Comparison of ENCODE assay signal across 20 cellular contexts in genomic region chr4:65653740-65654361, GRCh38. TPM values are rescaled to one million over a fixed set of nuclear protein-coding genes. Genes with fewer than 3 reads are reported as not detected.
DNase-seq lines count a peak whose midpoint lies in the region; ATAC-seq, FAIRE-seq and TF ChIP-seq lines count a peak whose summit lies in the region.
"Had no signal": no experiment of that assay in that cellular context is flagged by ENCODE, and none has a peak within 500 bp of the region (broad histone marks: within the 10 kb centered on the region; RNA-seq: fewer than 3 reads in every experiment).

No MANE protein-coding gene starts in this region.

- H2AFZ ChIP-seq in OCI-LY3 (ENCODE audit: low read depth, low read length): peak overlapping the region; percentile 52; the same call in 1 of the 2 replicates
- H2AFZ ChIP-seq in endothelial cell of umbilical vein (ENCODE audit: low read depth, low read length): peak overlapping the region; percentile 85

- CTCF ChIA-PET in endothelial cell of umbilical vein (lab: Charles Lee): no interaction called here

- TF ChIP-seq POLR2A in endothelial cell of umbilical vein (IDR thresholded peaks at IDR 0.05; ENCODE audit: low read depth, low read length) (no peak), Peyer's patch (IDR thresholded peaks at IDR 0.05) (no peak)

- H3K36me3 ChIP-seq in OCI-LY3 (replicated peaks; ENCODE audit: low read depth, low read length) (no peaks in the 10 kb centered on the region), endothelial cell of umbilical vein (ENCODE audit: control insufficient read depth in 2 of 2, extremely low read depth in 1 of 2, insufficient read depth in 2 of 2, low read length in 2 of 2) (no peaks in the 10 kb centered on the region), Peyer's patch (no peaks in the 10 kb centered on the region)

- peak; percentile 24 for DNase-seq in endothelial cell of umbilical vein (ENCODE audit: low read depth, low spot score)
- no peak for DNase-seq in left lobe of liver (ENCODE audit: low spot score)
- DNase-seq in NCI-H510A treated with DMSO at 0.1 percent for 48 hours (lab: John Stamatoyannopoulos, UW): no peak
- no peak for DNase-seq in Peyer's patch
- no peak for DNase-seq in HuH-7 (ENCODE audit: low spot score)
- DNase-seq: AML-193; C1 segment of cervical spinal cord; CD8-positive, alpha-beta T cell; DMS53; EL; H9; HFFc6; Kasumi-1; NCI-H1417; NCI-H2081 treated with DMSO at 0.1 percent for 48 hours; NCI-H2171 treated with DMSO at 0.1 percent for 48 hours; NCI-H748 treated with DMSO at 0.1 percent for 48 hours had no signal

- H3K9me1 ChIP-seq in endothelial cell of umbilical vein (replicated peaks; ENCODE audit: control insufficient read depth, extremely low read depth, insufficient read depth, low read length): no peaks in the 10 kb centered on the region

- H3K4me1 ChIP-seq in OCI-LY3 (ENCODE audit: low read length) (no peaks in the 10 kb centered on the region), endothelial cell of umbilical vein (ENCODE audit: control insufficient read depth, extremely low read depth, insufficient read depth, low read length) (peaks cover 28% of the 10 kb centered on the region), Peyer's patch (no peaks in the 10 kb centered on the region)

- H3K79me2 ChIP-seq in OCI-LY3 (ENCODE audit: low read length) (no peaks in the 10 kb centered on the region), endothelial cell of umbilical vein (ENCODE audit: control insufficient read depth, insufficient read depth, low read length) (no peaks in the 10 kb centered on the region)

- H3K4me3 ChIP-seq in OCI-LY3 (ENCODE audit: low read length) (no peak overlapping the region), endothelial cell of umbilical vein (replicated peaks in 1 of 3; ENCODE audit: insufficient read depth in 1 of 3, low read depth in 1 of 3, low read length in 3 of 3) (peak overlapping the region in 1 of 3 experiments; percentile 32), Peyer's patch (no peak overlapping the region)

- no peak for ATAC-seq in left lobe of liver
- ATAC-seq: CD8-positive, alpha-beta T cell had no signal

- no peak for TF ChIP-seq CTCF in OCI-LY3 (IDR thresholded peaks at IDR 0.05; ENCODE audit: low read depth, low read length)
- no peak for TF ChIP-seq CTCF in endothelial cell of umbilical vein (IDR thresholded peaks at IDR 0.05; ENCODE audit: extremely low read depth in 1 of 2, insufficient read depth in 1 of 2, low read depth in 1 of 2, low read length in 2 of 2)
- no peak for TF ChIP-seq CTCF in Peyer's patch (IDR thresholded peaks at IDR 0.05)

- no peak overlapping the region for H3K4me2 ChIP-seq in OCI-LY3 (ENCODE audit: low read length)
- peak overlapping the region; percentile 81 for H3K4me2 ChIP-seq in endothelial cell of umbilical vein (ENCODE audit: insufficient read depth, low read length)

- no peaks in the 10 kb centered on the region for H3K27me3 ChIP-seq in OCI-LY3 (ENCODE audit: low read depth, low read length)
- no peaks in the 10 kb centered on the region for H3K27me3 ChIP-seq in endothelial cell of umbilical vein (ENCODE audit: control insufficient read depth in 2 of 2, insufficient read depth in 2 of 2, low read length in 2 of 2)
- no peaks in the 10 kb centered on the region for H3K27me3 ChIP-seq in Peyer's patch

- BruUV-seq in endothelial cell of umbilical vein (replicated peaks; lab: Mats Ljungman, UMichigan): no TSS peak

- dilution Hi-C loops in endothelial cell of umbilical vein (cut with MboI; ENCODE audit: extremely low pct_ligation_motif_present, low sequenced_read_pairs): no loop called here

- H3K9me3 ChIP-seq in OCI-LY3 (ENCODE audit: insufficient read depth, low read length) (no peaks in the 10 kb centered on the region), endothelial cell of umbilical vein (replicated peaks; ENCODE audit: control insufficient read depth, insufficient read depth, low read length) (no peaks in the 10 kb centered on the region), Peyer's patch (no peaks in the 10 kb centered on the region)

- H4K20me1 ChIP-seq in OCI-LY3 (ENCODE audit: insufficient read depth, low read length) (no peaks in the 10 kb centered on the region), endothelial cell of umbilical vein (replicated peaks; ENCODE audit: control insufficient read depth, extremely low read depth, insufficient read depth, low read length) (no peaks in the 10 kb centered on the region)

- intact Hi-C loops in endothelial cell of umbilical vein (cut with micrococcal nuclease): loop anchor here (2.0 to 5.0 kb wide), 2 partner anchors 17 to 152 kb away; partner anchors contain the start of gene EPHA5

- H3K27ac ChIP-seq in OCI-LY3 (ENCODE audit: low read length): no peak overlapping the region
- H3K27ac ChIP-seq in endothelial cell of umbilical vein (ENCODE audit: insufficient read depth, low read depth, low read length): peak overlapping the region; percentile 70
- H3K27ac ChIP-seq in Peyer's patch: no peak overlapping the region

- POLR2A ChIA-PET in endothelial cell of umbilical vein (lab: Charles Lee): no interaction called here

- H3K9ac ChIP-seq in OCI-LY3 (ENCODE audit: low read length) (no peak overlapping the region), endothelial cell of umbilical vein (replicated peaks; ENCODE audit: extremely low read depth, insufficient read depth, low read length) (peak overlapping the region; percentile 23)

- FAIRE-seq in G401.6 (lab: Jason Lieb, UNC) (peak; percentile 48), endothelial cell of umbilical vein (lab: Jason Lieb, UNC) (no peak)

TF ChIP-seq in endothelial cell of umbilical vein, 7 proteins besides CTCF, POLR2A, EP300 and RAD21:
- TF ChIP-seq EZH2 (IDR thresholded peaks at IDR 0.05; ENCODE audit: borderline replicate concordance, low read depth, low read length, severe bottlenecking): no peak
- no peak for TF ChIP-seq FOS (IDR thresholded peaks at IDR 0.05; ENCODE audit: borderline replicate concordance, insufficient read depth, low read length)
- no peak for TF ChIP-seq POLR2AphosphoS5 (IDR thresholded peaks at IDR 0.05; ENCODE audit: insufficient read depth, low read depth, low read length)
- TF ChIP-seq GATA2 (IDR thresholded peaks at IDR 0.05; ENCODE audit: insufficient read depth, insufficient read length, low read depth, low read length): peak; percentile 72
- TF ChIP-seq MAX (IDR thresholded peaks at IDR 0.05; ENCODE audit: insufficient read depth, insufficient read length): no peak

RNA-seq across cellular contexts. Expression of gene EPHA5, which starts 16.4 kb away (rescaled TPM):
- total RNA-seq in endothelial cell of umbilical vein (0.31 and 1.3 TPM in 2 replicates), left lobe of liver (not detected), Peyer's patch (under 1 TPM in 1 of 4 donors, not detected in 3; 0.09 TPM)
- polyA plus RNA-seq in endothelial cell of umbilical vein: 0.25 and 0.39 TPM in 2 replicates
- 0.28 and 0.30 TPM in 2 replicates for polyA plus RNA-seq in endothelial cell of umbilical vein (2011; cell fraction: cytosol; rRNA removed)
- polyA plus RNA-seq in endothelial cell of umbilical vein (2011; cell fraction: nucleus; rRNA removed): 0.76 and 1.0 TPM in 2 replicates
- 0.94 and 1.7 TPM in 2 replicates for polyA plus RNA-seq in endothelial cell of umbilical vein (2012)
- polyA minus RNA-seq in endothelial cell of umbilical vein: 1.1 and 2.7 TPM in 2 replicates
- not detected for polyA minus RNA-seq in endothelial cell of umbilical vein (2011; cell fraction: cytosol; rRNA and poly(A)+ RNA removed)
- 2.8 and 3.7 TPM in 2 replicates for polyA minus RNA-seq in endothelial cell of umbilical vein (2011; cell fraction: nucleus; rRNA and poly(A)+ RNA removed)
- total RNA-seq: CD8-positive, alpha-beta T cell; H9; HFFc6; OCI-LY7 had no signal
